2 cellular contexts compared by ENCODE assay signal in genomic region chr1:85465791-85466134, GRCh38.
TF ChIP-seq lines count a peak whose summit lies in the region.

No MANE protein-coding gene starts in this region.

TF ChIP-seq in H1, 55 proteins besides CTCF, POLR2A, EP300 and RAD21 (continued from another document):
- TF ChIP-seq KDM1A (IDR thresholded peaks at IDR 0.05; ENCODE audit: borderline replicate concordance, low read length) (no peak), CBX5 (IDR thresholded peaks at IDR 0.05; ENCODE audit: low read depth, low read length) (no peak), NANOG (IDR thresholded peaks at IDR 0.05; ENCODE audit: insufficient read depth, low read depth, low read length, poor library complexity, severe bottlenecking) (no peak), MAFK (IDR thresholded peaks at IDR 0.05; ENCODE audit: low read depth, low read length) (no peak), SRF (IDR thresholded peaks at IDR 0.05; ENCODE audit: low read depth, low read length) (no peak), ATF3 (IDR thresholded peaks at IDR 0.05; ENCODE audit: insufficient read depth, low read depth, low read length) (no peak), SIX5 (IDR thresholded peaks at IDR 0.05; ENCODE audit: low read depth, low read length) (no peak), JUN (IDR thresholded peaks at IDR 0.05; ENCODE audit: low read depth, low read length) (no peak), JUND (IDR thresholded peaks at IDR 0.05; ENCODE audit: low read length) (no peak), RXRA (IDR thresholded peaks at IDR 0.05; ENCODE audit: insufficient read depth, low read depth, low read length) (no peak), POLR2AphosphoS5 (IDR thresholded peaks at IDR 0.05; ENCODE audit: low read depth, low read length) (no peak), RFX5 (IDR thresholded peaks at IDR 0.05; ENCODE audit: borderline replicate concordance, low read depth, low read length) (no peak), SP2 (IDR thresholded peaks at IDR 0.05; ENCODE audit: low read length) (no peak)
TF ChIP-seq in H1: peak in this region for 0.

TF ChIP-seq in neural cell, 6 proteins besides CTCF, POLR2A, EP300 and RAD21 (continued from another document):
- no peak for TF ChIP-seq REST (IDR thresholded peaks at IDR 0.05; ENCODE audit: borderline replicate concordance)
- no peak for TF ChIP-seq SMC3 (conservative IDR thresholded peaks at IDR 0.05; ENCODE audit: poor library complexity)
